Comparison of ENCODE assay signal across 28 cellular contexts in genomic region chr3:193712938-193713337, GRCh38.
"Had no signal": no experiment of that assay in that cellular context is flagged by ENCODE, and none has a peak within 500 bp of the region (broad histone marks: within the 10 kb centered on the region; RNA-seq: fewer than 3 reads in every experiment).

No MANE protein-coding gene starts in this region.

- H3K4me3 Mint-ChIP-seq: dendritic cell treated with granulocyte-macrophage colony-stimulating factor and Interleukin-4, amounts not matched to agents 40 ng/mL and 50 ng/mL, for 4 days; effector memory CD8-positive, alpha-beta T cell; endodermal cell had no signal

- H3K4me1 ChIP-seq: colonic mucosa, esophagus muscularis mucosa, esophagus squamous epithelium, foreskin keratinocyte, gastroesophageal sphincter had no signal

- H3K4me3 ChIP-seq: colonic mucosa, coronary artery, dorsolateral prefrontal cortex, esophagus muscularis mucosa, esophagus squamous epithelium, gastrocnemius medialis, gastroesophageal sphincter, heart left ventricle, heart right ventricle had no signal

- ATAC-seq: effector memory CD8-positive, alpha-beta T cell; esophagus mucosa; foreskin keratinocyte; gastrocnemius medialis; gastroesophageal sphincter; heart left ventricle; heart right ventricle had no signal

- H3K27ac Mint-ChIP-seq: dendritic cell treated with granulocyte-macrophage colony-stimulating factor and Interleukin-4, amounts not matched to agents 40 ng/mL and 50 ng/mL, for 4 days; effector memory CD8-positive, alpha-beta T cell; endodermal cell had no signal

- H3K27me3 ChIP-seq: colonic mucosa, dorsolateral prefrontal cortex, esophagus muscularis mucosa, esophagus squamous epithelium, foreskin keratinocyte, gastrocnemius medialis, gastroesophageal sphincter, heart left ventricle, heart right ventricle had no signal

- H3K36me3 ChIP-seq: colonic mucosa, esophagus muscularis mucosa, esophagus squamous epithelium, gastrocnemius medialis, gastroesophageal sphincter, heart left ventricle, heart right ventricle had no signal

- H3K27me3 Mint-ChIP-seq: dendritic cell treated with granulocyte-macrophage colony-stimulating factor and Interleukin-4, amounts not matched to agents 40 ng/mL and 50 ng/mL, for 4 days; effector memory CD8-positive, alpha-beta T cell had no signal

- DNase-seq: colonic mucosa; cortex of kidney; dermis blood vessel endothelial cell; dorsolateral prefrontal cortex; effector CD4-positive, alpha-beta T cell; effector CD8-positive, alpha-beta T cell; effector memory CD4-positive, alpha-beta T cell; effector memory CD8-positive, alpha-beta T cell; endodermal cell; erythroblast; esophagus squamous epithelium; foreskin fibroblast; foreskin keratinocyte; gastrocnemius medialis; glutamatergic neuron; head of caudate nucleus; heart left ventricle; heart right ventricle had no signal

- FAIRE-seq: colon, endometrium, endothelial cell of umbilical vein, frontal cortex had no signal

- H3K27ac ChIP-seq: colonic mucosa, coronary artery, dorsolateral prefrontal cortex, epithelial cell of prostate, esophagus muscularis mucosa, esophagus squamous epithelium, foreskin keratinocyte, gastrocnemius medialis, gastroesophageal sphincter, heart left ventricle, heart right ventricle had no signal
